In genomic region chr6:156700440-156701057, GRCh38 we compare ENCODE assay signal across 17 cellular contexts.
"Had no signal": no experiment of that assay in that cellular context is flagged by ENCODE, and none has a peak within 500 bp of the region (broad histone marks: within the 10 kb centered on the region; RNA-seq: fewer than 3 reads in every experiment).

No MANE protein-coding gene starts in this region.

- H3K27me3 ChIP-seq: dorsolateral prefrontal cortex, gastrocnemius medialis, heart right ventricle, neutrophil, suprapubic skin, thyroid gland had no signal

- ATAC-seq: gastrocnemius medialis; heart right ventricle; left lobe of liver; naive thymus-derived CD4-positive, alpha-beta T cell; right cardiac atrium; stimulated activated naive CD8-positive, alpha-beta T cell treated with anti-CD3 and anti-CD28 coated beads, Interleukin-15, Interleukin-2, amounts not matched to agents 100 U/mL and 50 U/mL, for 24 hours had no signal

- H3K4me1 ChIP-seq: gastrocnemius medialis, suprapubic skin, thyroid gland had no signal

- H3K9me3 ChIP-seq: gastrocnemius medialis, heart right ventricle, neutrophil, suprapubic skin, thyroid gland had no signal

- H3K27ac ChIP-seq: coronary artery, dorsolateral prefrontal cortex, gastrocnemius medialis, heart right ventricle, neutrophil, suprapubic skin, thyroid gland had no signal

- DNase-seq: dorsolateral prefrontal cortex; effector CD8-positive, alpha-beta T cell; gastrocnemius medialis; heart right ventricle; hypothalamus; kidney glomerular epithelial cell; mammary epithelial cell; naive thymus-derived CD4-positive, alpha-beta T cell; right cardiac atrium; small intestine; stimulated activated CD4-positive, alpha-beta T cell treated with anti-CD3 and anti-CD28 coated beads, Interleukin-2, amount 100 ng/mL, for 48 hours; stimulated activated naive CD8-positive, alpha-beta T cell treated with anti-CD3 and anti-CD28 coated beads, Interleukin-15, Interleukin-2, amounts not matched to agents 100 U/mL and 50 U/mL, for 24 hours; thyroid gland had no signal

- H3K36me3 ChIP-seq: gastrocnemius medialis, heart right ventricle, neutrophil, suprapubic skin, thyroid gland had no signal

- H3K4me3 ChIP-seq: coronary artery, dorsolateral prefrontal cortex, gastrocnemius medialis, heart right ventricle, suprapubic skin, thyroid gland had no signal
